In genomic region chr20:22550514-22550913, GRCh38 we compare ENCODE assay signal across 3 cellular contexts. TPM values are rescaled to one million over a fixed set of nuclear protein-coding genes. Genes with fewer than 3 reads are reported as not detected.
"Had no signal": no experiment of that assay in that cellular context is flagged by ENCODE, and none has a peak within 500 bp of the region (broad histone marks: within the 10 kb centered on the region; RNA-seq: fewer than 3 reads in every experiment).

No MANE protein-coding gene starts in this region.

RNA-seq across cellular contexts. Expression of gene FOXA2, which starts 33.9 kb away (rescaled TPM):
- total RNA-seq: LHCN-M2, M059J, NCI-H460 had no signal
